In the genomic region with DNA sequence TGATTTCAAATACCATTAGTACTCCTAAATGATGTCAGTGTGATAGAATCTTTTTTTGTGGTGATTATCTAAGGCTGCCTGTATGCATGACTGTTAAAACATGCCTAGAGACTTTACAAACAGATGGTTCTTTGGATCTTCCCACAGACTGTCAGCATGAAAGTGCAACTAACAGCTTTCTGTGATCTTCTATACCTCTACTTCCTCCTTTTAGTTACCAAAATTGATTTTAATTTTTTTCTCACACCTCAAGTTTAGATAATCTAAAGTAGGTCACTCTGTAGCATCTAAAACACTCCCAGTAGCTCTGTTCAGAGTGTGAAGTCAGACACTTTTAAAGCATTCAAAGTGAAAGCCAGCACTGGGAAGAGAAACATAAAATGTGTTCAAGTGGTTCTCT, we compare ENCODE assay signal across 8 cellular contexts.
DNase-seq lines count a peak whose midpoint lies in the region; ATAC-seq and FAIRE-seq lines count a peak whose summit lies in the region.

No MANE protein-coding gene starts in this region.

- peak overlapping the region; percentile 96 to 99 (median 98) for H3K27ac Mint-ChIP-seq in immature natural killer cell

- H3K4me1 Mint-ChIP-seq in immature natural killer cell = peaks cover 76% of the 10 kb centered on the region in 2 donors

- H3K9me3 Mint-ChIP-seq in immature natural killer cell = peaks cover 0 to 1% (median 0%) of the 10 kb centered on the region in 6 donors

- H3K36me3 Mint-ChIP-seq in immature natural killer cell = no peaks in the 10 kb centered on the region

- peaks cover 5 to 15% (median 10%) of the 10 kb centered on the region in 3 donors for H3K27me3 Mint-ChIP-seq in immature natural killer cell (ENCODE audit: low read depth in 3 of 3)

- peak overlapping the region; percentile 3 to 83 (median 56) for H3K4me3 Mint-ChIP-seq in immature natural killer cell

- peak; percentile 96 for ATAC-seq in GM18511 (IDR thresholded peaks at IDR 0.05; ENCODE audit: unreplicated experiment)

- no peak for FAIRE-seq in frontal cortex (lab: Jason Lieb, UNC)

- DNase-seq in HCEC 1CT (peak; percentile 8), MV-4-11 (lab: John Stamatoyannopoulos, UW) (peak; percentile 83), immature natural killer cell (peak; percentile 80 to 85 (median 84)), frontal cortex (ENCODE audit: low spot score in 2 of 2) (no peak), NCI-H2081 treated with DMSO at 0.1 percent for 48 hours (lab: John Stamatoyannopoulos, UW) (no peak), NCI-H510A treated with DMSO at 0.1 percent for 48 hours (lab: John Stamatoyannopoulos, UW) (no peak), SW 1271 (lab: John Stamatoyannopoulos, UW) (no peak)

Comparison
In these comparisons a context has a peak if more than half of its experiments do, and no peak if none do; other contexts are left out.
1. DNase-seq: peak in HCEC 1CT (single experiment), MV-4-11 (single experiment) and immature natural killer cell (3 of 3); none in frontal cortex (0 of 2), NCI-H2081 treated with DMSO at 0.1 percent for 48 hours (single experiment), NCI-H510A treated with DMSO at 0.1 percent for 48 hours (single experiment) and SW 1271 (0 of 2).